Comparison of ENCODE assay signal across 1 cellular context in genomic region chr6:66057034-66057433, GRCh38.
TF ChIP-seq lines count a peak whose summit lies in the region.

No MANE protein-coding gene starts in this region.

TF ChIP-seq in HepG2, 621 proteins besides CTCF, POLR2A, EP300 and RAD21 (continued from another document):
- TF ChIP-seq CENPT (CRISPR knock-in tag; IDR thresholded peaks at IDR 0.05; ENCODE audit: low read depth) = no peak
- TF ChIP-seq, protein P1, sequence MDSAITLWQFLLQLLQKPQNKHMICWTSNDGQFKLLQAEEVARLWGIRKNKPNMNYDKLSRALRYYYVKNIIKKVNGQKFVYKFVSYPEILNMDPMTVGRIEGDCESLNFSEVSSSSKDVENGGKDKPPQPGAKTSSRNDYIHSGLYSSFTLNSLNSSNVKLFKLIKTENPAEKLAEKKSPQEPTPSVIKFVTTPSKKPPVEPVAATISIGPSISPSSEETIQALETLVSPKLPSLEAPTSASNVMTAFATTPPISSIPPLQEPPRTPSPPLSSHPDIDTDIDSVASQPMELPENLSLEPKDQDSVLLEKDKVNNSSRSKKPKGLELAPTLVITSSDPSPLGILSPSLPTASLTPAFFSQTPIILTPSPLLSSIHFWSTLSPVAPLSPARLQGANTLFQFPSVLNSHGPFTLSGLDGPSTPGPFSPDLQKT (CRISPR knock-in tag; IDR thresholded peaks at IDR 0.05; ENCODE audit: borderline replicate concordance) = no peak
